ENCODE assay signal across 23 cellular contexts in the genomic region with DNA sequence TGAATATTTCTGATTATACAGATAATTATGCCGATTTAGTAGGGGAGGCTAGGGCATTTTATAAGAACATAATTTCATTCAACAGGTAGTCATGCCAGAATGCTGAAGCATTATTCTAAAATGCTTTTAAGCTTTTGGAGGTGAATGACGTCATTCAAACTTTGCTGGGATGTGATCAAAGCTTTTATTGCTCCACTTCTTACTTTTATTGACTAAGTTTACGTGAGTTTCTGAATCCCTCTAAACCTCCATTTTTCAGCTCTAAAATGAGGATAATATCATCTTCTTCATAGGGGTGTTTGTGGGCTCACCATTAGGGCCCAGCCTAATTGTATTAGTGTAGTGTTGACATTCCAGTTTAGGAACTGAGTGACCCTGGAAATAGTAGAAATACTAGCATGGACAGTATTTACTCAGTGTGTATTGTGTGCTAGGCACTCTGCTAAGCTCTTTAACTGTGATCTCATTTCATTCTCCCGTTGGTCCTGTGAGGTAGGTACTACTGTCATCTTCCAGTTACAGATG. TPM values are rescaled to one million over a fixed set of nuclear protein-coding genes. Genes with fewer than 3 reads are reported as not detected.
DNase-seq lines count a peak whose midpoint lies in the region; ATAC-seq and TF ChIP-seq lines count a peak whose summit lies in the region.
"Had no signal": no experiment of that assay in that cellular context is flagged by ENCODE, and none has a peak within 500 bp of the region (broad histone marks: within the 10 kb centered on the region; RNA-seq: fewer than 3 reads in every experiment).

No MANE protein-coding gene starts in this region.

- peak overlapping the region; percentile 92 for H3K9ac ChIP-seq in skeletal muscle satellite cell (ENCODE audit: low read depth, low read length)

- peak overlapping the region; percentile 44 for H3K27ac ChIP-seq in HEK293 (ENCODE audit: extremely low read depth, low read depth, low read length)
- no peak overlapping the region for H3K27ac ChIP-seq in left lung
- H3K27ac ChIP-seq: epithelial cell of prostate, prostate gland, spleen, VCaP had no signal

- peaks cover 10% of the 10 kb centered on the region for H3K4me1 ChIP-seq in HEK293 (ENCODE audit: control insufficient read depth, insufficient read depth, low read length)
- H3K4me1 ChIP-seq in left lung = peaks cover 4 to 28% of the 10 kb centered on the region in 2 donors
- peaks cover 37% of the 10 kb centered on the region for H3K4me1 ChIP-seq in skeletal muscle satellite cell (ENCODE audit: control insufficient read depth, insufficient read depth, low read length)

- peaks cover 26% of the 10 kb centered on the region for H3K4me1 Mint-ChIP-seq in brain
- H3K4me1 Mint-ChIP-seq in stimulated activated effector memory CD8-positive, alpha-beta T cell treated with anti-CD3 and anti-CD28 coated beads, Interleukin-12 subunit alpha, Interleukin-12 subunit beta, amount 100 ng/mL, for 72 hours = peaks cover 6% of the 10 kb centered on the region

- intact Hi-C loops in left lung (cut with DNase I) = no loop called here

- H3K27me3 ChIP-seq in left lung (peaks cover 0 to 42% of the 10 kb centered on the region in 2 donors), skeletal muscle satellite cell (ENCODE audit: control insufficient read depth, insufficient read depth, low read length) (no peaks in the 10 kb centered on the region)

- CTCF ChIA-PET in HEK293 (lab: Yijun Ruan, JAX) = interaction anchor here (0.5 to 2.2 kb wide), 5 partner anchors 28 to 1473 kb away, joined by 3 to 6 read pairs (median 3); no protein-coding TSS in a partner anchor

- POLR2A ChIA-PET in HEK293 (lab: Yijun Ruan, JAX) = interaction anchor here (0.7 to 1.0 kb wide), 2 partner anchors 18 to 27 kb away, joined by 3 read pairs; no protein-coding TSS in a partner anchor

- H3K36me3 Mint-ChIP-seq in brain = no peaks in the 10 kb centered on the region
- no peaks in the 10 kb centered on the region for H3K36me3 Mint-ChIP-seq in stimulated activated effector memory CD8-positive, alpha-beta T cell treated with anti-CD3 and anti-CD28 coated beads, Interleukin-12 subunit alpha, Interleukin-12 subunit beta, amount 100 ng/mL, for 72 hours
- H3K36me3 Mint-ChIP-seq: activated naive CD4-positive, alpha-beta T cell treated with anti-CD3 and anti-CD28 coated beads, Interleukin-2, amount 50 U/mL, for 24 hours had no signal

- no peaks in the 10 kb centered on the region for H3K9me3 ChIP-seq in HEK293 (ENCODE audit: control insufficient read depth, insufficient read depth, low read depth, low read length)
- H3K9me3 ChIP-seq in left lung = no peaks in the 10 kb centered on the region
- no peaks in the 10 kb centered on the region for H3K9me3 ChIP-seq in skeletal muscle satellite cell (replicated peaks; ENCODE audit: low read length)
- H3K9me3 ChIP-seq: prostate gland, spleen had no signal

- no peak for DNase-seq in left lung
- no peak for DNase-seq in stimulated activated effector memory CD8-positive, alpha-beta T cell treated with anti-CD3 and anti-CD28 coated beads, Interleukin-12 subunit alpha, Interleukin-12 subunit beta, amount 100 ng/mL, for 72 hours (ENCODE audit: low spot score in 2 of 2)
- DNase-seq in activated naive CD4-positive, alpha-beta T cell (lab: John Stamatoyannopoulos, UW) = no peak
- DNase-seq: activated CD4-positive, alpha-beta memory T cell treated with anti-CD3 and anti-CD28 coated beads, Interleukin-2, amount 10 ng/mL, durations not matched to agents 7 days and 5 days; activated T-cell treated with anti-CD3 and anti-CD28 coated beads, Interleukin-2, amount 50 U/mL, for 4 hours; GDM1; naive thymus-derived CD4-positive, alpha-beta T cell; NCI-H1694; NCI-H2227 treated with DMSO at 0.1 percent for 48 hours; spleen; stimulated activated CD8-positive, alpha-beta memory T cell treated with anti-CD3 and anti-CD28 coated beads, Interleukin-4, amount 100 ng/mL, for 48 hours had no signal

- H3K4me3 ChIP-seq in HEK293 (ENCODE audit: low read depth, low read length) (no peak overlapping the region), left lung (no peak overlapping the region), skeletal muscle satellite cell (ENCODE audit: low read length) (peak overlapping the region; percentile 94)
- H3K4me3 ChIP-seq: GM12878, prostate gland, spleen had no signal

- peaks cover 20% of the 10 kb centered on the region for H3K27me3 Mint-ChIP-seq in brain

- H3K36me3 ChIP-seq in HEK293 (ENCODE audit: control insufficient read depth in 2 of 2, insufficient read depth in 1 of 2, low read length in 2 of 2) (no peaks in the 10 kb centered on the region), left lung (no peaks in the 10 kb centered on the region), skeletal muscle satellite cell (ENCODE audit: insufficient read depth, low read length) (no peaks in the 10 kb centered on the region)
- H3K36me3 ChIP-seq: prostate gland, spleen had no signal

- H3K27ac Mint-ChIP-seq in brain = no peak overlapping the region
- no peak overlapping the region for H3K27ac Mint-ChIP-seq in stimulated activated effector memory CD8-positive, alpha-beta T cell treated with anti-CD3 and anti-CD28 coated beads, Interleukin-12 subunit alpha, Interleukin-12 subunit beta, amount 100 ng/mL, for 72 hours
- H3K27ac Mint-ChIP-seq: activated CD4-positive, alpha-beta memory T cell treated with anti-CD3 and anti-CD28 coated beads, Interleukin-2, amount 10 ng/mL, durations not matched to agents 7 days and 5 days; activated naive CD4-positive, alpha-beta T cell treated with anti-CD3 and anti-CD28 coated beads, Interleukin-2, amount 50 U/mL, for 24 hours; dendritic cell treated with granulocyte-macrophage colony-stimulating factor and Interleukin-4, amounts not matched to agents 40 ng/mL and 50 ng/mL, for 4 days; T-helper 1 cell treated with Interleukin-12 subunit alpha and Interleukin-12 subunit beta and Interleukin-4 antibody, amounts not matched to agents 30 μg/mL and 1 μg/mL, for 36 hours had no signal

- peak overlapping the region; percentile 99 for H3K4me2 ChIP-seq in skeletal muscle satellite cell (ENCODE audit: low read length)

- ATAC-seq in left lung = peak; percentile 2
- ATAC-seq in stimulated activated effector memory CD8-positive, alpha-beta T cell treated with anti-CD3 and anti-CD28 coated beads, Interleukin-12 subunit alpha, Interleukin-12 subunit beta, amount 100 ng/mL, for 72 hours = no peak
- no peak for ATAC-seq in HG02759 (IDR thresholded peaks at IDR 0.05; ENCODE audit: unreplicated experiment)
- ATAC-seq: activated T-cell treated with anti-CD3 and anti-CD28 coated beads, Interleukin-2, amount 50 U/mL, for 4 hours; GM12878; naive thymus-derived CD4-positive, alpha-beta T cell; Right ventricle myocardium inferior had no signal

- no peak for TF ChIP-seq CTCF in HEK293 (tag by site-specific recombination; IDR thresholded peaks at IDR 0.05)
- no peak for TF ChIP-seq CTCF in brain (conservative IDR thresholded peaks at IDR 0.05)
- no peak for TF ChIP-seq CTCF in left lung (IDR thresholded peaks at IDR 0.05)

- H3K9me3 Mint-ChIP-seq in brain = peaks cover 0 to 5% (median 3%) of the 10 kb centered on the region in 5 experiments
- H3K9me3 Mint-ChIP-seq in stimulated activated effector memory CD8-positive, alpha-beta T cell treated with anti-CD3 and anti-CD28 coated beads, Interleukin-12 subunit alpha, Interleukin-12 subunit beta, amount 100 ng/mL, for 72 hours = no peaks in the 10 kb centered on the region
- H3K9me3 Mint-ChIP-seq: activated CD4-positive, alpha-beta memory T cell treated with anti-CD3 and anti-CD28 coated beads, Interleukin-2, amount 10 ng/mL, durations not matched to agents 7 days and 5 days; activated naive CD4-positive, alpha-beta T cell treated with anti-CD3 and anti-CD28 coated beads, Interleukin-2, amount 50 U/mL, for 24 hours; activated T-cell treated with anti-CD3 and anti-CD28 coated beads, Interleukin-2, amount 50 U/mL, for 4 hours; dendritic cell treated with granulocyte-macrophage colony-stimulating factor and Interleukin-4, amounts not matched to agents 40 ng/mL and 50 ng/mL, for 4 days; naive thymus-derived CD4-positive, alpha-beta T cell; T-helper 1 cell treated with Interleukin-12 subunit alpha and Interleukin-12 subunit beta and Interleukin-4 antibody, amounts not matched to agents 30 μg/mL and 1 μg/mL, for 36 hours had no signal

- peak overlapping the region; percentile 5 to 92 (median 50) for H3K4me3 Mint-ChIP-seq in brain
- H3K4me3 Mint-ChIP-seq in stimulated activated effector memory CD8-positive, alpha-beta T cell treated with anti-CD3 and anti-CD28 coated beads, Interleukin-12 subunit alpha, Interleukin-12 subunit beta, amount 100 ng/mL, for 72 hours = no peak overlapping the region
- H3K4me3 Mint-ChIP-seq: activated CD4-positive, alpha-beta memory T cell treated with anti-CD3 and anti-CD28 coated beads, Interleukin-2, amount 10 ng/mL, durations not matched to agents 7 days and 5 days; activated naive CD4-positive, alpha-beta T cell treated with anti-CD3 and anti-CD28 coated beads, Interleukin-2, amount 50 U/mL, for 24 hours; activated T-cell treated with anti-CD3 and anti-CD28 coated beads, Interleukin-2, amount 50 U/mL, for 4 hours; dendritic cell treated with granulocyte-macrophage colony-stimulating factor and Interleukin-4, amounts not matched to agents 40 ng/mL and 50 ng/mL, for 4 days; T-helper 1 cell treated with Interleukin-12 subunit alpha and Interleukin-12 subunit beta and Interleukin-4 antibody, amounts not matched to agents 30 μg/mL and 1 μg/mL, for 36 hours had no signal

TF ChIP-seq in HEK293, 187 proteins besides CTCF, POLR2A, EP300 and RAD21 (continues in another document):
- peak; percentile 59; the same call in 1 of the 2 replicates for TF ChIP-seq ZBTB21 (tag by site-specific recombination; IDR thresholded peaks at IDR 0.05)
- no peak for TF ChIP-seq ZNF529 (tag by site-specific recombination; IDR thresholded peaks at IDR 0.05; ENCODE audit: insufficient replicate concordance)
- TF ChIP-seq ZNF843 (tag by site-specific recombination; IDR thresholded peaks at IDR 0.05) = peak; percentile 10; the same call in 1 of the 2 replicates
- no peak for TF ChIP-seq ZNF610 (tag by site-specific recombination; IDR thresholded peaks at IDR 0.05; ENCODE audit: borderline replicate concordance)
- no peak for TF ChIP-seq ZFP3 (tag by site-specific recombination; IDR thresholded peaks at IDR 0.05; ENCODE audit: low read depth)
- TF ChIP-seq FEZF1 (tag by site-specific recombination; IDR thresholded peaks at IDR 0.05) = peak; percentile 17; the same call in 1 of the 2 replicates

RNA-seq across cellular contexts. Expression of gene WWC2, which starts 3.0 kb away (rescaled TPM):
- polyA plus RNA-seq in brain (ENCODE audit: insufficient read depth, low read depth, low replicate concordance) = 1.9 TPM
- 10 to 100 TPM; 55.4 to 96.9 TPM for total RNA-seq in left lung
- total RNA-seq in skeletal muscle satellite cell (2012; rRNA removed) = 15.3 and 21.0 TPM in 2 replicates
